ENCODE assay signal across 8 cellular contexts in the genomic region with DNA sequence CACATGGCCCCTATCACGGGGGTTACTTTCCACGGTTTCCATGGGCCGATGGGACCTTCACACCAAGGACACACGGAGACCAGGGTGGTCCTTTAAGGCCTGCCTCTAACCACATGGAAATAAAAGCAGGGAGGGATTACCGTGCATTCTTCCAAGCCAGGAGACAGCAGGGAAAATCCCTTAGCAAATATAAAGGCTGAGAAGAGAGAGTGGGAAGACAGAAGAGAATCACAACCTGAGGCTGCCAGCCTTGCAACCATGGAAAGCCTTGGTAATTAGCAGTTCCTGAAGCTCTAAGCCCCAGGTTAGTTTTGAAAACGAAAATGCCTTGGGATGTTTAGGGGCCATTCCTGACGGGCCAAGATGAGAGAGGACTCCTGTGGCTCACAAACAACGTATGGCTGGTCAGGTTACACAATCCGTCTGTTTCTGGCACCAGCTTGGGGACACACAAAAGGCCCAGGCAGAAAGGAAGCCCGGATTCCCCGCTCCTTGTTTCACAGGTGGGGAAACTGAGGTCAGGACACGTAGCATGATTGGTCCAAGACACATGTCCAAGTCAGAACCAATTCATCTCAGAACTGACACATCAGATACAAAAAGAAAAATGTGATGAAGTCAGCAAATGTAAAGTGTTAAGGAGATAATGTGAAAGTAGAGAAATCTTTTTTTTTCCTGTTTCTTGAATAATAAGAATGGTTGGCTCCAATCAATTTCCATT. TPM values are rescaled to one million over a fixed set of nuclear protein-coding genes. Genes with fewer than 3 reads are reported as not detected.
DNase-seq lines count a peak whose midpoint lies in the region; ATAC-seq and TF ChIP-seq lines count a peak whose summit lies in the region.

No MANE protein-coding gene starts in this region.

- H2AFZ ChIP-seq in Loucy (ENCODE audit: low read length) (no peak overlapping the region), PC-9 (no peak overlapping the region)

- no peaks in the 10 kb centered on the region for H3F3A ChIP-seq in Loucy (ENCODE audit: low read depth)
- H3F3A ChIP-seq in PC-9 (ENCODE audit: insufficient read depth, low read depth): peaks cover 20% of the 10 kb centered on the region; the same call in 1 of the 2 replicates

- peaks cover 38% of the 10 kb centered on the region for H3K4me1 Mint-ChIP-seq in osteocyte (ENCODE audit: unreplicated experiment)

- H3K4me1 ChIP-seq in Loucy (ENCODE audit: insufficient read depth, low read length, poor library complexity, severe bottlenecking) (peaks cover 66% of the 10 kb centered on the region), PC-9 (replicated peaks; ENCODE audit: insufficient read depth) (peaks cover 25% of the 10 kb centered on the region)

- H3K9me3 Mint-ChIP-seq in osteocyte (ENCODE audit: unreplicated experiment): no peaks in the 10 kb centered on the region

- no peaks in the 10 kb centered on the region for H3K27me3 Mint-ChIP-seq in osteocyte (ENCODE audit: unreplicated experiment)

- ATAC-seq in HG02870 (IDR thresholded peaks at IDR 0.05; ENCODE audit: unreplicated experiment) (no peak), GM21737 (IDR thresholded peaks at IDR 0.05; ENCODE audit: unreplicated experiment) (no peak)

- intact Hi-C loops in PC-9 (cut with micrococcal nuclease; ENCODE audit: unreplicated experiment): no loop called here

- H3K79me2 ChIP-seq in Loucy (ENCODE audit: insufficient read depth, low read length) (peaks cover 70% of the 10 kb centered on the region), PC-9 (ENCODE audit: low read depth) (no peaks in the 10 kb centered on the region)

- TF ChIP-seq CTCF in Loucy (conservative IDR thresholded peaks at IDR 0.05; ENCODE audit: low read length): no peak
- TF ChIP-seq CTCF in coronary artery (IDR thresholded peaks at IDR 0.05): no peak
- no peak for TF ChIP-seq CTCF in osteocyte (IDR thresholded peaks at IDR 0.05)
- no peak for TF ChIP-seq CTCF in PC-9 (conservative IDR thresholded peaks at IDR 0.05)

- POLR2A ChIA-PET in PC-9 (lab: Charles Lee; ENCODE audit: unreplicated experiment): interaction anchor here (0.6 kb wide), 2 partner anchors 55 to 72 kb away, joined by 3 to 5 read pairs; no protein-coding TSS in a partner anchor

- H3K4me3 ChIP-seq in Loucy (ENCODE audit: low read length, poor library complexity, severe bottlenecking) (peak overlapping the region; percentile 94), coronary artery (peak overlapping the region; percentile 84), PC-9 (no peak overlapping the region)

- peak; percentile 48 for DNase-seq in ELR (ENCODE audit: low read depth)
- DNase-seq in coronary artery (ENCODE audit: low spot score): no peak
- no peak for DNase-seq in osteocyte (ENCODE audit: extremely low spot score, unreplicated experiment)
- no peak for DNase-seq in NCI-H2081 treated with DMSO at 0.1 percent for 48 hours (lab: John Stamatoyannopoulos, UW)
- no peak for DNase-seq in PC-9

- H3K4me2 ChIP-seq in Loucy (ENCODE audit: low read depth, low read length, poor library complexity, severe bottlenecking) (peak overlapping the region; percentile 62), PC-9 (no peak overlapping the region)

- H3K9me3 ChIP-seq in Loucy (ENCODE audit: insufficient read depth, low read depth, low read length) (no peaks in the 10 kb centered on the region), PC-9 (ENCODE audit: insufficient read depth, low read depth) (no peaks in the 10 kb centered on the region)

- CTCF ChIA-PET in PC-9 (lab: Charles Lee): no interaction called here

- BruUV-seq in PC-9 (replicated peaks; lab: Mats Ljungman, UMichigan): no TSS peak

- no peaks in the 10 kb centered on the region for H3K36me3 Mint-ChIP-seq in osteocyte (ENCODE audit: unreplicated experiment)

- peaks cover 13% of the 10 kb centered on the region for H4K20me1 ChIP-seq in Loucy (ENCODE audit: insufficient read depth, low read length, poor library complexity, severe bottlenecking)
- no peaks in the 10 kb centered on the region for H4K20me1 ChIP-seq in PC-9 (ENCODE audit: insufficient read depth)

- peak overlapping the region; percentile 2 for H3K4me3 Mint-ChIP-seq in osteocyte (ENCODE audit: unreplicated experiment)

- H3K36me3 ChIP-seq in Loucy (ENCODE audit: insufficient read depth, low read length) (no peaks in the 10 kb centered on the region), PC-9 (ENCODE audit: low read depth) (no peaks in the 10 kb centered on the region)

- H3K27me3 ChIP-seq in Loucy (ENCODE audit: insufficient read depth, low read length, poor library complexity, severe bottlenecking) (no peaks in the 10 kb centered on the region), PC-9 (ENCODE audit: insufficient read depth, low read depth) (no peaks in the 10 kb centered on the region)

- H3K9me2 ChIP-seq in Loucy (replicated peaks; ENCODE audit: low read depth, low read length): no peaks in the 10 kb centered on the region
- H3K9me2 ChIP-seq in PC-9 (ENCODE audit: insufficient read depth): no peaks in the 10 kb centered on the region

- peak overlapping the region; percentile 62 for H3K27ac Mint-ChIP-seq in osteocyte (ENCODE audit: unreplicated experiment)

- H3K27ac ChIP-seq in coronary artery (peak overlapping the region in 1 of 2 donors; percentile 87), PC-9 (no peak overlapping the region)

- peak overlapping the region; percentile 84 for H3K9ac ChIP-seq in Loucy (ENCODE audit: low read depth, low read length, poor library complexity, severe bottlenecking)

RNA-seq across cellular contexts. Expression of a gene that starts 2.8 kb away (rescaled TPM):
- total RNA-seq in osteocyte (22.2 and 24.2 TPM in 2 replicates), PC-9 (2021) (3.3 and 4.3 TPM in 2 replicates)
